Comparison of ENCODE assay signal across 27 cellular contexts in the genomic region with DNA sequence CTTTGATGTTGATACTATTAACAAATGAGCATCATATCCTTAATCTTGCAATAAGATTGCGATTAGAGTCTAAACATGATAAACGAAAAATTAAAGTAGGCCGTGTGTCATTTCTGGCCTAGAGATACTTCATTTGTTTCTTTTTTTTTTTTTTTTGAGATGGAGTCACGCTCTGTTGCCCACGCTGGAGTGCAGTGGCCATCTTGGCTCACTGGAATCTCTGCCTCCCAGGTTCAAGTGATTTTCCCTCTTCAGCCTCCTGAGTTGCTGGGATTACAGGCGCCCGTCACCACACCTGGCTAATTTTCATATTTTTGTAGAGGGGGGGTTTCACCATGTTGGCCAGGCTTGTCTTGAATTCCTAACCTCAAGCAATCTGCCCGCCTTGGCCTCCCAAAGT.
"Had no signal": no experiment of that assay in that cellular context is flagged by ENCODE, and none has a peak within 500 bp of the region (broad histone marks: within the 10 kb centered on the region; RNA-seq: fewer than 3 reads in every experiment).

No MANE protein-coding gene starts in this region.

- FAIRE-seq: endometrium, frontal cortex had no signal

- DNase-seq: activated CD4-positive, alpha-beta T cell treated with anti-CD3 and anti-CD28 coated beads for 36 hours; activated CD4-positive, CD25-positive, alpha-beta regulatory T cell; activated CD8-positive, alpha-beta memory T cell treated with anti-CD3 and anti-CD28 coated beads, Interleukin-2, amount 10 ng/mL, durations not matched to agents 7 days and 5 days; activated CD8-positive, alpha-beta T cell treated with anti-CD3 and anti-CD28 coated beads, Interleukin-2, amount 10 ng/mL, durations not matched to agents 7 days and 5 days; activated naive CD8-positive, alpha-beta T cell treated with anti-CD3 and anti-CD28 coated beads, Interleukin-2, amount 50 U/mL, for 24 hours; activated T-cell treated with anti-CD3 and anti-CD28 coated beads, Interleukin-2, amount 50 U/mL, for 48 hours; effector CD4-positive, alpha-beta T cell; glutamatergic neuron; left cardiac atrium; naive thymus-derived CD8-positive, alpha-beta T cell; occipital lobe; psoas muscle; stimulated activated CD4-positive, alpha-beta T cell treated with anti-CD3 and anti-CD28 coated beads, Interleukin-1b, Interleukin-23, amount 100 ng/mL, for 48 hours; stimulated activated naive CD4-positive, alpha-beta T cell treated with Interleukin-2 at 50 U/mL for 16 hours; trophoblast cell; uterus had no signal

- H3K4me3 Mint-ChIP-seq: activated CD4-positive, alpha-beta T cell treated with anti-CD3 and anti-CD28 coated beads for 36 hours; activated CD8-positive, alpha-beta memory T cell treated with anti-CD3 and anti-CD28 coated beads, Interleukin-2, amount 10 ng/mL, durations not matched to agents 7 days and 5 days; activated CD8-positive, alpha-beta T cell treated with anti-CD3 and anti-CD28 coated beads, Interleukin-2, amount 10 ng/mL, durations not matched to agents 7 days and 5 days; activated naive CD4-positive, alpha-beta T cell treated with anti-CD3 and anti-CD28 coated beads, Interleukin-2, amount 50 U/mL, for 24 hours; activated naive CD8-positive, alpha-beta T cell treated with anti-CD3 and anti-CD28 coated beads, Interleukin-2, amount 50 U/mL, for 24 hours; central memory CD8-positive, alpha-beta T cell; dendritic cell treated with granulocyte-macrophage colony-stimulating factor and Interleukin-4, amounts not matched to agents 40 ng/mL and 50 ng/mL, for 4 days; mesothelial cell of epicardium; naive thymus-derived CD8-positive, alpha-beta T cell; neural crest cell had no signal

- H2AFZ ChIP-seq: hepatocyte, parathyroid adenoma had no signal

- H3K27me3 Mint-ChIP-seq: activated CD4-positive, alpha-beta T cell treated with anti-CD3 and anti-CD28 coated beads for 36 hours; activated CD8-positive, alpha-beta memory T cell treated with anti-CD3 and anti-CD28 coated beads, Interleukin-2, amount 10 ng/mL, durations not matched to agents 7 days and 5 days; activated naive CD4-positive, alpha-beta T cell treated with anti-CD3 and anti-CD28 coated beads, Interleukin-2, amount 50 U/mL, for 24 hours; activated naive CD8-positive, alpha-beta T cell treated with anti-CD3 and anti-CD28 coated beads, Interleukin-2, amount 50 U/mL, for 24 hours; central memory CD8-positive, alpha-beta T cell; dendritic cell treated with granulocyte-macrophage colony-stimulating factor and Interleukin-4, amounts not matched to agents 40 ng/mL and 50 ng/mL, for 4 days; naive thymus-derived CD8-positive, alpha-beta T cell had no signal

- H3K9ac ChIP-seq: parathyroid adenoma had no signal

- H3K36me3 ChIP-seq: uterus had no signal

- H3K4me2 ChIP-seq: hepatocyte had no signal

- H3K27ac Mint-ChIP-seq: activated CD4-positive, alpha-beta T cell treated with anti-CD3 and anti-CD28 coated beads for 36 hours; activated CD8-positive, alpha-beta memory T cell treated with anti-CD3 and anti-CD28 coated beads, Interleukin-2, amount 10 ng/mL, durations not matched to agents 7 days and 5 days; activated CD8-positive, alpha-beta T cell treated with anti-CD3 and anti-CD28 coated beads, Interleukin-2, amount 10 ng/mL, durations not matched to agents 7 days and 5 days; activated naive CD4-positive, alpha-beta T cell treated with anti-CD3 and anti-CD28 coated beads, Interleukin-2, amount 50 U/mL, for 24 hours; activated naive CD8-positive, alpha-beta T cell treated with anti-CD3 and anti-CD28 coated beads, Interleukin-2, amount 50 U/mL, for 24 hours; activated T-helper 2 cell treated with anti-CD3 and anti-CD28 coated beads, Interferon-gamma antibody, Interleukin-2, Interleukin-4, amounts not matched to agents 10 μg/mL and 5 μg/mL and 100 μg/mL, durations not matched to agents 14 hours and 24 hours and 36 hours; dendritic cell treated with granulocyte-macrophage colony-stimulating factor and Interleukin-4, amounts not matched to agents 40 ng/mL and 50 ng/mL, for 4 days; mesothelial cell of epicardium had no signal

- H3K27me3 ChIP-seq: hepatocyte, uterus had no signal

- H3K4me1 ChIP-seq: parathyroid adenoma, uterus had no signal

- H3K9me3 ChIP-seq: psoas muscle, uterus had no signal

- H3K4me3 ChIP-seq: hepatocyte, psoas muscle, smooth muscle cell, uterus had no signal

- H3K9me3 Mint-ChIP-seq: neural crest cell had no signal

- H3K36me3 Mint-ChIP-seq: mesothelial cell of epicardium had no signal

- ATAC-seq: activated CD4-positive, alpha-beta T cell treated with anti-CD3 and anti-CD28 coated beads for 36 hours; activated CD8-positive, alpha-beta memory T cell treated with anti-CD3 and anti-CD28 coated beads, Interleukin-2, amount 10 ng/mL, durations not matched to agents 7 days and 5 days; activated CD8-positive, alpha-beta T cell treated with anti-CD3 and anti-CD28 coated beads, Interleukin-2, amount 10 ng/mL, durations not matched to agents 7 days and 5 days; activated naive CD8-positive, alpha-beta T cell treated with anti-CD3 and anti-CD28 coated beads, Interleukin-2, amount 50 U/mL, for 24 hours; left cardiac atrium; naive thymus-derived CD8-positive, alpha-beta T cell; psoas muscle had no signal

- H3K27ac ChIP-seq: hepatocyte, parathyroid adenoma, psoas muscle, uterus had no signal
